ENCODE assay signal across 25 cellular contexts in the genomic region with DNA sequence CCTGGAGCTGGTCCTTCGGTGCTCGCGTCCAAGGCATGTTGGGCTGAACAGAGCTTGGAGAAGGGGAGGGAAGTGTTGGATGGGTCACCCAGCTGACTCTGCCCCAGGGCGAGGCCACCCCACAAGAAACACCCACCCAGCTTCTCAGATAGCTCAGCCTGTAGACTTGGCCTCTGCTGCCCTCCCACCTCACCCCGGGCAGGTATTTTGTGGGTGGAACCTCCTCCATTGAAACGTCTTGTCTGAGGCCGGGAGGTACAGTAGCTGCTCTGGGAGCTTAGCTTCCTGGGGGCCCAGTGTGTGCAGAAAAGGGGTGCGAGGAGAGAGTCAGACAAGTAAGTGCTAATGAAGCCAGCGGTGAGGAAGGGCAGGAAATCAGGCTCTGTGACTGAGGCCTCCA.
"Had no signal": no experiment of that assay in that cellular context is flagged by ENCODE, and none has a peak within 500 bp of the region (broad histone marks: within the 10 kb centered on the region; RNA-seq: fewer than 3 reads in every experiment).

No MANE protein-coding gene starts in this region.

- H3K4me3 Mint-ChIP-seq: activated CD8-positive, alpha-beta T cell treated with anti-CD3 and anti-CD28 coated beads for 36 hours; activated naive CD4-positive, alpha-beta T cell treated with anti-CD3 and anti-CD28 coated beads, Interleukin-2, amount 10 ng/mL, durations not matched to agents 7 days and 5 days; activated naive CD8-positive, alpha-beta T cell treated with anti-CD3 and anti-CD28 coated beads for 36 hours; activated T-cell treated with anti-CD3 and anti-CD28 coated beads, Interleukin-2, amount 50 U/mL, for 72 hours; T-helper 1 cell treated with Interleukin-12 subunit alpha and Interleukin-12 subunit beta and Interleukin-4 antibody, amounts not matched to agents 30 μg/mL and 1 μg/mL, for 36 hours had no signal

- H3K4me1 Mint-ChIP-seq: activated naive CD4-positive, alpha-beta T cell treated with anti-CD3 and anti-CD28 coated beads, Interleukin-2, amount 10 ng/mL, durations not matched to agents 7 days and 5 days; activated naive CD8-positive, alpha-beta T cell treated with anti-CD3 and anti-CD28 coated beads for 36 hours had no signal

- H3K27ac Mint-ChIP-seq: activated CD8-positive, alpha-beta T cell treated with anti-CD3 and anti-CD28 coated beads for 36 hours; activated naive CD4-positive, alpha-beta T cell treated with anti-CD3 and anti-CD28 coated beads, Interleukin-2, amount 10 ng/mL, durations not matched to agents 7 days and 5 days; activated naive CD8-positive, alpha-beta T cell treated with anti-CD3 and anti-CD28 coated beads for 36 hours; activated T-cell treated with anti-CD3 and anti-CD28 coated beads, Interleukin-2, amount 50 U/mL, for 72 hours; activated T-helper 2 cell treated with anti-CD3 and anti-CD28 coated beads, Interferon-gamma antibody, Interleukin-2, Interleukin-4, amounts not matched to agents 10 μg/mL and 5 μg/mL and 100 μg/mL, durations not matched to agents 14 hours and 24 hours and 36 hours; T-helper 1 cell treated with Interleukin-12 subunit alpha and Interleukin-12 subunit beta and Interleukin-4 antibody, amounts not matched to agents 30 μg/mL and 1 μg/mL, for 36 hours had no signal

- H3K27me3 ChIP-seq: brain microvascular endothelial cell, cardiac muscle cell, MG63, Peyer's patch had no signal

- H3K27ac ChIP-seq: brain microvascular endothelial cell, cardiac muscle cell, RWPE1 had no signal

- H3K4me1 ChIP-seq: Peyer's patch had no signal

- H3K36me3 ChIP-seq: cardiac muscle cell, Peyer's patch had no signal

- H3K9me3 Mint-ChIP-seq: activated CD8-positive, alpha-beta T cell treated with anti-CD3 and anti-CD28 coated beads for 36 hours; activated naive CD4-positive, alpha-beta T cell treated with anti-CD3 and anti-CD28 coated beads, Interleukin-2, amount 10 ng/mL, durations not matched to agents 7 days and 5 days; activated naive CD8-positive, alpha-beta T cell treated with anti-CD3 and anti-CD28 coated beads for 36 hours; activated T-cell treated with anti-CD3 and anti-CD28 coated beads, Interleukin-2, amount 50 U/mL, for 72 hours; activated T-helper 2 cell treated with anti-CD3 and anti-CD28 coated beads, Interferon-gamma antibody, Interleukin-2, Interleukin-4, amounts not matched to agents 10 μg/mL and 5 μg/mL and 100 μg/mL, durations not matched to agents 14 hours and 24 hours and 36 hours; T-helper 1 cell treated with Interleukin-12 subunit alpha and Interleukin-12 subunit beta and Interleukin-4 antibody, amounts not matched to agents 30 μg/mL and 1 μg/mL, for 36 hours had no signal

- ATAC-seq: activated CD8-positive, alpha-beta T cell treated with anti-CD3 and anti-CD28 coated beads for 36 hours; activated T-cell treated with anti-CD3 and anti-CD28 coated beads, Interleukin-2, amount 50 U/mL, for 72 hours had no signal

- H3K27me3 Mint-ChIP-seq: activated CD8-positive, alpha-beta T cell treated with anti-CD3 and anti-CD28 coated beads for 36 hours; activated naive CD4-positive, alpha-beta T cell treated with anti-CD3 and anti-CD28 coated beads, Interleukin-2, amount 10 ng/mL, durations not matched to agents 7 days and 5 days; activated naive CD8-positive, alpha-beta T cell treated with anti-CD3 and anti-CD28 coated beads for 36 hours had no signal

- DNase-seq: activated CD4-positive, CD25-positive, alpha-beta regulatory T cell; activated CD8-positive, alpha-beta memory T cell treated with anti-CD3 and anti-CD28 coated beads, Interleukin-2, amount 50 U/mL, for 4 hours; activated CD8-positive, alpha-beta T cell treated with anti-CD3 and anti-CD28 coated beads for 36 hours; activated gamma-delta T cell treated with Interleukin-2 at 50 U/mL for 16 hours; activated naive CD4-positive, alpha-beta T cell treated with anti-CD3 and anti-CD28 coated beads, Interleukin-2, amount 10 ng/mL, durations not matched to agents 7 days and 5 days; activated naive CD8-positive, alpha-beta T cell treated with anti-CD3 and anti-CD28 coated beads for 36 hours; activated T-cell treated with anti-CD3 and anti-CD28 coated beads, Interleukin-2, amount 50 U/mL, for 72 hours; brain microvascular endothelial cell; MG63; MV-4-11; NCI-H1092 treated with DMSO at 0.1 percent for 48 hours; NCI-H1417 treated with DMSO at 0.1 percent for 48 hours; NCI-H1694; NCI-H2029; NCI-H2107; NCI-H2171 treated with DMSO at 0.1 percent for 48 hours; NCI-H226; NCI-H69; NK-92 treated with Interleukin-12 subunit alpha and Interleukin-12 subunit beta, amount 100 ng/mL, for 24 hours; SHP77 treated with DMSO at 0.1 percent for 48 hours had no signal

- H3K36me3 Mint-ChIP-seq: activated naive CD4-positive, alpha-beta T cell treated with anti-CD3 and anti-CD28 coated beads, Interleukin-2, amount 10 ng/mL, durations not matched to agents 7 days and 5 days; activated naive CD8-positive, alpha-beta T cell treated with anti-CD3 and anti-CD28 coated beads for 36 hours had no signal

- H3K4me3 ChIP-seq: cardiac muscle cell, MG63, Peyer's patch had no signal

- H3K9me3 ChIP-seq: MG63, Peyer's patch had no signal
